25 cellular contexts compared by ENCODE assay signal in the genomic region with DNA sequence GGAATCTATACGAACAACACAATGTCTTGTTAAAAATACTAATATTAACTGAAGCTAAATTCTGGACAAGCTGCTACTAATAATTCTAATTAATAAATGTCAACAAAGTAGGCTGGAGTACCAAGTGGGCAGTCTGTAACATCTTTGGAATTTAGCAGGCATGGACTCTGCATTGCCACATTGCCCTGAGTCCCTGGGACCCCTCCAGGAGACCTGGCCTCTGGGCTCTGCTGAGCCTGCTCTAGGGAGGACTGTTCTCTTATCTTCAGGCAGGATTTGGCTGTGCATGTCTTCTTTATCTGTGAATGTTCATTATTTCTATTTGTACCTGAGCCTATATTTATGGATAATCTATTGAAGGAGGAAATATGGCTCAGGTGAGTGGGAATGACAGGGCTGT. TPM values are rescaled to one million over a fixed set of nuclear protein-coding genes. Genes with fewer than 3 reads are reported as not detected.
A peak's percentile ranks its signal among the peaks of the same experiment; 100 is the strongest.
DNase-seq lines count a peak whose midpoint lies in the region; ATAC-seq, FAIRE-seq and TF ChIP-seq lines count a peak whose summit lies in the region.
"Had no signal": no experiment of that assay in that cellular context is flagged by ENCODE, and none has a peak within 500 bp of the region (broad histone marks: within the 10 kb centered on the region; RNA-seq: fewer than 3 reads in every experiment).

No MANE protein-coding gene starts in this region.

- H3K36me3 ChIP-seq in ACC112 (ENCODE audit: insufficient read depth, low read length) (no peaks in the 10 kb centered on the region), brain microvascular endothelial cell (replicated peaks) (no peaks in the 10 kb centered on the region), mesodermal cell (ENCODE audit: control insufficient read depth, insufficient read depth, low read length) (no peaks in the 10 kb centered on the region), small intestine (ENCODE audit: control insufficient read depth in 2 of 2, insufficient read depth in 2 of 2, low read length in 2 of 2) (no peaks in the 10 kb centered on the region)

- 0 out of 2 replicates have a peak overlapping the region, but pooled peaks have one; percentile 17 for H3K4me3 ChIP-seq in ACC112 (ENCODE audit: low read depth, low read length)
- no peak overlapping the region for H3K4me3 ChIP-seq in brain microvascular endothelial cell (ENCODE audit: low read depth, low read length)
- H3K4me3 ChIP-seq in mesodermal cell (ENCODE audit: extremely low read depth, insufficient read depth, low read length, poor library complexity, severe bottlenecking) = no peak overlapping the region
- H3K4me3 ChIP-seq in small intestine (ENCODE audit: low read depth in 1 of 2, low read length in 2 of 2) = no peak overlapping the region
- H3K4me3 ChIP-seq: body of pancreas, skin epidermis had no signal

- no peak overlapping the region for H2AFZ ChIP-seq in ACC112 (ENCODE audit: low read length, unreplicated experiment)

- H3K27ac ChIP-seq in ACC112 (ENCODE audit: low read depth, low read length) (peak overlapping the region; percentile 51), brain microvascular endothelial cell (peak overlapping the region; percentile 33), mesodermal cell (ENCODE audit: low read depth, low read length, severe bottlenecking) (peak overlapping the region; percentile 85), small intestine (ENCODE audit: low read depth in 1 of 2, low read length in 1 of 2) (no peak overlapping the region)
- H3K27ac ChIP-seq: skin epidermis, VCaP had no signal

- H3K27me3 ChIP-seq in ACC112 (ENCODE audit: insufficient read depth, low read length) = no peaks in the 10 kb centered on the region
- H3K27me3 ChIP-seq in brain microvascular endothelial cell (replicated peaks) = no peaks in the 10 kb centered on the region
- H3K27me3 ChIP-seq in small intestine (ENCODE audit: control insufficient read depth in 2 of 2, insufficient read depth in 2 of 2, low read length in 2 of 2) = no peaks in the 10 kb centered on the region
- H3K27me3 ChIP-seq: body of pancreas had no signal

- H3K4me1 ChIP-seq in ACC112 (ENCODE audit: control insufficient read depth, insufficient read depth, low read length, unreplicated experiment) = peaks cover 45% of the 10 kb centered on the region
- H3K4me1 ChIP-seq in mesodermal cell (ENCODE audit: control insufficient read depth, insufficient read depth, low read length, poor library complexity, severe bottlenecking) = peaks cover 26% of the 10 kb centered on the region
- no peaks in the 10 kb centered on the region for H3K4me1 ChIP-seq in small intestine (ENCODE audit: control insufficient read depth in 2 of 2, insufficient read depth in 1 of 2, low read depth in 1 of 2, low read length in 1 of 2)

- ATAC-seq in GM18520 (IDR thresholded peaks at IDR 0.05; ENCODE audit: unreplicated experiment) = no peak
- no peak for ATAC-seq in HG02870 (IDR thresholded peaks at IDR 0.05; ENCODE audit: unreplicated experiment)
- ATAC-seq: activated T-cell treated with anti-CD3 and anti-CD28 coated beads, Interleukin-2, amount 50 U/mL, for 4 hours; stimulated activated naive CD8-positive, alpha-beta T cell treated with anti-CD3 and anti-CD28 coated beads, Interleukin-15, amount 100 ng/mL, for 72 hours had no signal

- H3K9me3 ChIP-seq in mesodermal cell (ENCODE audit: control insufficient read depth, low read length) (no peaks in the 10 kb centered on the region), small intestine (ENCODE audit: control insufficient read depth, low read depth) (no peaks in the 10 kb centered on the region)
- H3K9me3 ChIP-seq: body of pancreas had no signal

- DNase-seq in HuH-7.5 (ENCODE audit: low spot score) (peak; percentile 9), brain microvascular endothelial cell (no peak), NCI-H1436 treated with DMSO at 0.1 percent for 48 hours (lab: John Stamatoyannopoulos, UW) (no peak), small intestine (no peak)
- DNase-seq: activated CD4-positive, alpha-beta T cell treated with anti-CD3 and anti-CD28 coated beads, Interleukin-2, amount 10 ng/mL, durations not matched to agents 24 days and 14 days; activated T-cell treated with anti-CD3 and anti-CD28 coated beads, Interleukin-2, amount 50 U/mL, for 4 hours; Kasumi-1; naive B cell; NCI-H1694; NCI-H510A; nucleus accumbens; OCI-M1; SHP77; stimulated activated CD4-positive, alpha-beta T cell treated with anti-CD3 and anti-CD28 coated beads, Interleukin-1b, Interleukin-23, amount 100 ng/mL, for 48 hours; stimulated activated CD8-positive, alpha-beta memory T cell treated with anti-CD3 and anti-CD28 coated beads, Interleukin-4, amount 100 ng/mL, for 48 hours; stimulated activated naive CD8-positive, alpha-beta T cell treated with anti-CD3 and anti-CD28 coated beads, Interleukin-15, amount 100 ng/mL, for 72 hours; T-helper 9 cell had no signal

- FAIRE-seq in small intestine (lab: Jason Lieb, UNC) = no peak
- FAIRE-seq: G401.6 had no signal

- no CpG with 5 or more reads among the region's 1 CpG for WGBS in mesodermal cell (ENCODE audit: insufficient coverage in 2 of 2), 2 experiments
- WGBS in small intestine, 3 donors = 84 to 95% (median 91%) methylated on average over 1 of the region's 1 CpG

- H3K79me2 ChIP-seq in ACC112 (ENCODE audit: control insufficient read depth, insufficient read depth, low read length, unreplicated experiment) = no peaks in the 10 kb centered on the region

- TF ChIP-seq CTCF in brain microvascular endothelial cell (IDR thresholded peaks at IDR 0.05; ENCODE audit: low read depth, low read length, missing control alignments) = no peak

- in situ Hi-C loops in brain microvascular endothelial cell (cut with HindIII; ENCODE audit: low pct_ligation_motif_present, low sequenced_read_pairs) = no loop called here

RNA-seq across cellular contexts. Expression of a gene that starts 28.8 kb away (rescaled TPM):
- polyA plus RNA-seq in mesodermal cell (2013, experiment 1 of 2) = 10.7 TPM
- polyA plus RNA-seq in mesodermal cell (2013, experiment 2 of 2) = 8.6 TPM
- polyA plus RNA-seq in small intestine = 1 to 10 TPM in 1 of 3 donors, under 1 TPM in 1, not detected in 1; 0.54 to 1.8 TPM

Comparison
In these comparisons a context has a peak if more than half of its experiments do, and no peak if none do; other contexts are left out.
1. H3K27ac ChIP-seq: peak in ACC112 (single experiment), brain microvascular endothelial cell (single experiment) and mesodermal cell (single experiment); none in small intestine (0 of 2).